In genomic region chr9:33623658-33624586, GRCh38 we compare ENCODE assay signal across 9 cellular contexts.
DNase-seq lines count a peak whose midpoint lies in the region; ATAC-seq and TF ChIP-seq lines count a peak whose summit lies in the region.
"Had no signal": no experiment of that assay in that cellular context is flagged by ENCODE, and none has a peak within 500 bp of the region (broad histone marks: within the 10 kb centered on the region; RNA-seq: fewer than 3 reads in every experiment).

No MANE protein-coding gene starts in this region.

- H3K27ac ChIP-seq in coronary artery = no peak overlapping the region
- no peak overlapping the region for H3K27ac ChIP-seq in right lobe of liver
- H3K27ac ChIP-seq: skin epidermis had no signal

- TF ChIP-seq CTCF in GM12875 (IDR thresholded peaks at IDR 0.05; ENCODE audit: borderline replicate concordance, insufficient read depth, low read depth, low read length) = peak; percentile 80
- TF ChIP-seq CTCF in coronary artery (IDR thresholded peaks at IDR 0.05) = peak; percentile 78
- TF ChIP-seq CTCF in right lobe of liver (IDR thresholded peaks at IDR 0.05) = peak; percentile 81 to 88 (median 86)

- H3K4me1 ChIP-seq in right lobe of liver = no peaks in the 10 kb centered on the region

- peak; percentile 54 for ATAC-seq in HG03108 (IDR thresholded peaks at IDR 0.05; ENCODE audit: unreplicated experiment)
- peak; percentile 97 to 99 (median 98) for ATAC-seq in right lobe of liver

- intact Hi-C loops in right lobe of liver (cut with DNase I) = loop anchor here in 1 of 2 donors (5.0 kb wide), 1 partner anchor 98 kb away; no protein-coding TSS in a partner anchor

- H3K36me3 ChIP-seq in right lobe of liver = no peaks in the 10 kb centered on the region

- WGBS in right lobe of liver (ENCODE audit: insufficient coverage, low coverage, low lambda C conversion rate, missing lambda C conversion rate) = 35% methylated on average over 6 of the region's 20 CpGs

- DNase-seq in NCI-H345 treated with DMSO at 0.1 percent for 48 hours (lab: John Stamatoyannopoulos, UW; ENCODE audit: unreplicated experiment) = peak; percentile 74
- DNase-seq in activated CD4-positive, alpha-beta T cell treated with anti-CD3 and anti-CD28 coated beads for 48 hours = peak; percentile 74
- no peak for DNase-seq in coronary artery (ENCODE audit: low spot score)
- DNase-seq in right lobe of liver = peak; percentile 40 to 62 (median 60)
- DNase-seq in stimulated activated CD4-positive, alpha-beta T cell treated with anti-CD3 and anti-CD28 coated beads, TNF-alpha, amount 100 ng/mL, for 48 hours (ENCODE audit: low read depth in 3 of 3) = peak; percentile 42 to 54 (median 46)
- no peak for DNase-seq in mesenteric fat pad (ENCODE audit: low spot score)

- H3K4me3 ChIP-seq in GM12875 (ENCODE audit: low read depth, low read length) (no peak overlapping the region), coronary artery (no peak overlapping the region), right lobe of liver (no peak overlapping the region)
- H3K4me3 ChIP-seq: skin epidermis had no signal

- H3K27me3 ChIP-seq in right lobe of liver = no peaks in the 10 kb centered on the region

- no peaks in the 10 kb centered on the region for H3K9me3 ChIP-seq in right lobe of liver

- no peak for TF ChIP-seq POLR2A in right lobe of liver (IDR thresholded peaks at IDR 0.05)

Comparison
In these comparisons a context has a peak if more than half of its experiments do, and no peak if none do; other contexts are left out.
1. DNase-seq: peak in NCI-H345 treated with DMSO at 0.1 percent for 48 hours (single experiment), activated CD4-positive, alpha-beta T cell treated with anti-CD3 and anti-CD28 coated beads for 48 hours (single experiment), right lobe of liver (3 of 3) and stimulated activated CD4-positive, alpha-beta T cell treated with anti-CD3 and anti-CD28 coated beads, TNF-alpha, amount 100 ng/mL, for 48 hours (3 of 3); none in coronary artery (single experiment) and mesenteric fat pad (single experiment).
2. Peak in every context shown above with its lines, with median percentiles within 50 percentile points of each other: CTCF ChIP-seq.